Comparison of ENCODE assay signal across 8 cellular contexts in genomic region chr1:78114034-78114956, GRCh38.
A peak's percentile ranks its signal among the peaks of the same experiment; 100 is the strongest.
DNase-seq lines count a peak whose midpoint lies in the region; ATAC-seq and FAIRE-seq lines count a peak whose summit lies in the region.

No MANE protein-coding gene starts in this region.

- no peak overlapping the region for H3K27ac Mint-ChIP-seq in immature natural killer cell

- H3K4me1 Mint-ChIP-seq in immature natural killer cell: no peaks in the 10 kb centered on the region

- DNase-seq in ACHN (peak; percentile 86), GM18507 (ENCODE audit: extremely low spot score, insufficient read length, low read depth) (peak; percentile 28), NCI-H1694 (lab: John Stamatoyannopoulos, UW) (peak; percentile 89), T-helper 2 cell (peak in 4 of 5 experiments; percentile 13 to 71 (median 26)), brain pericyte (ENCODE audit: low read depth, low spot score) (peak; percentile 43), immature natural killer cell (peak; percentile 34 to 57 (median 37))
- DNase-seq in stimulated activated CD4-positive, alpha-beta T cell treated with anti-CD3 and anti-CD28 coated beads, Interleukin-1b, Interleukin-23, amount 100 ng/mL, for 4 hours (ENCODE audit: low read depth in 2 of 2): peak; percentile 15 to 35

- H3K36me3 Mint-ChIP-seq in immature natural killer cell: no peaks in the 10 kb centered on the region

- peak; percentile 92 for ATAC-seq in HG02938 (IDR thresholded peaks at IDR 0.05; ENCODE audit: unreplicated experiment)

- in situ Hi-C loops in ACHN (cut with HindIII; ENCODE audit: low pct_ligation_motif_present, low pct_unique_long_range_greater_than_20kb, low sequenced_read_pairs): no loop called here

- peak; percentile 74 for FAIRE-seq in GM18507 (lab: Jason Lieb, UNC)

- no peak overlapping the region for H3K4me3 Mint-ChIP-seq in immature natural killer cell

- H3K9me3 Mint-ChIP-seq in immature natural killer cell: no peaks in the 10 kb centered on the region

- H3K27me3 Mint-ChIP-seq in immature natural killer cell (ENCODE audit: low read depth in 3 of 3): no peaks in the 10 kb centered on the region

Comparison
In these comparisons a context has a peak if more than half of its experiments do, and no peak if none do; other contexts are left out.
1. Peak in every context shown above with its lines: DNase-seq and ATAC-seq.
2. DNase-seq: peak in every context shown above with its lines; median percentile 89 in NCI-H1694; 86 in ACHN; 43 in brain pericyte; 37 in immature natural killer cell; 28 in GM18507; 26 in T-helper 2 cell; 25 in stimulated activated CD4-positive, alpha-beta T cell treated with anti-CD3 and anti-CD28 coated beads, Interleukin-1b, Interleukin-23, amount 100 ng/mL, for 4 hours.